ENCODE assay signal across 20 cellular contexts in genomic region chr13:102940143-102940542, GRCh38.
A peak's percentile ranks its signal among the peaks of the same experiment; 100 is the strongest.
DNase-seq lines count a peak whose midpoint lies in the region; ATAC-seq, FAIRE-seq and TF ChIP-seq lines count a peak whose summit lies in the region.
"Had no signal": no experiment of that assay in that cellular context is flagged by ENCODE, and none has a peak within 500 bp of the region (broad histone marks: within the 10 kb centered on the region; RNA-seq: fewer than 3 reads in every experiment).

No MANE protein-coding gene starts in this region.

- no peak overlapping the region for H2AFZ ChIP-seq in HCT116 (ENCODE audit: low read depth, low read length, poor library complexity, severe bottlenecking)
- no peak overlapping the region for H2AFZ ChIP-seq in PC-3 (ENCODE audit: low read length)
- H2AFZ ChIP-seq: PC-9 had no signal

- H2BK120ac ChIP-seq in mesendoderm (ENCODE audit: low read depth, low read length) = no peak overlapping the region

- H3K9me3 ChIP-seq in HCT116 (ENCODE audit: control insufficient read depth in 1 of 2, insufficient read depth in 1 of 2, low read depth in 1 of 2, low read length in 2 of 2) (no peaks in the 10 kb centered on the region), PC-3 (ENCODE audit: low read length) (no peaks in the 10 kb centered on the region), uterus (no peaks in the 10 kb centered on the region)
- H3K9me3 ChIP-seq: vagina had no signal

- TF ChIP-seq POLR2A in HCT116 (IDR thresholded peaks at IDR 0.05; ENCODE audit: borderline replicate concordance, extremely low read depth, insufficient read depth, insufficient read length) = no peak
- no peak for TF ChIP-seq POLR2A in GM12892 (IDR thresholded peaks at IDR 0.05; ENCODE audit: low read depth, low read length)
- no peak for TF ChIP-seq POLR2A in uterus (IDR thresholded peaks at IDR 0.05)

- no peak overlapping the region for H3K18ac ChIP-seq in mesendoderm (ENCODE audit: low read length)

- no peak overlapping the region for H3K4me2 ChIP-seq in HCT116 (ENCODE audit: low read length)
- no peak overlapping the region for H3K4me2 ChIP-seq in PC-3 (ENCODE audit: low read length)
- H3K4me2 ChIP-seq in mesendoderm (ENCODE audit: low read length) = no peak overlapping the region
- H3K4me2 ChIP-seq: PC-9 had no signal

- no peak overlapping the region for H4K5ac ChIP-seq in mesendoderm (ENCODE audit: low read length)

- no peak for FAIRE-seq in GM12892 (lab: Jason Lieb, UNC)
- FAIRE-seq: endothelial cell of umbilical vein, islet of Langerhans had no signal

- no peaks in the 10 kb centered on the region for H3K79me2 ChIP-seq in HCT116 (ENCODE audit: insufficient read depth, low read length)
- H3K79me2 ChIP-seq in PC-3 (ENCODE audit: low read length) = no peaks in the 10 kb centered on the region
- H3K79me2 ChIP-seq in mesendoderm (ENCODE audit: control insufficient read depth, insufficient read depth, low read length) = no peaks in the 10 kb centered on the region

- H2BK5ac ChIP-seq in mesendoderm (ENCODE audit: low read length) = no peak overlapping the region

- H3K36me3 ChIP-seq in HCT116 (ENCODE audit: control insufficient read depth in 1 of 2, insufficient read depth in 2 of 2, low read length in 2 of 2) (no peaks in the 10 kb centered on the region), PC-3 (ENCODE audit: low read depth, low read length) (no peaks in the 10 kb centered on the region), mesendoderm (ENCODE audit: control insufficient read depth, insufficient read depth, low read length) (no peaks in the 10 kb centered on the region), H7 (replicated peaks; ENCODE audit: control insufficient read depth, insufficient read depth, low read length) (no peaks in the 10 kb centered on the region), uterus (no peaks in the 10 kb centered on the region)
- H3K36me3 ChIP-seq: vagina had no signal

- H4K8ac ChIP-seq in mesendoderm (ENCODE audit: low read depth, low read length) = no peak overlapping the region

- POLR2A ChIA-PET in HCT116 (lab: Charles Lee) (no interaction called here), PC-3 (lab: Charles Lee; ENCODE audit: unreplicated experiment) (no interaction called here)

- TF ChIP-seq CTCF in HCT116 (IDR thresholded peaks at IDR 0.05 in 2 of 3, conservative IDR thresholded peaks at IDR 0.05 in 1 of 3; ENCODE audit: borderline replicate concordance in 1 of 3, insufficient read depth in 1 of 3, low read depth in 2 of 3, low read length in 2 of 3) (peak in 2 of 3 experiments; percentile 11 to 47; a peak in 2 of 6 replicates), PC-3 (conservative IDR thresholded peaks at IDR 0.05; ENCODE audit: low read depth, low read length) (peak; percentile 25; the same call in 1 of the 2 replicates), uterus (IDR thresholded peaks at IDR 0.05) (no peak)

- no peak overlapping the region for H2BK15ac ChIP-seq in mesendoderm (replicated peaks; ENCODE audit: low read depth)

- H3K9ac ChIP-seq in HCT116 (ENCODE audit: low read length) (no peak overlapping the region), PC-3 (ENCODE audit: low read length) (no peak overlapping the region), mesendoderm (ENCODE audit: low read length) (no peak overlapping the region)

- no peaks in the 10 kb centered on the region for H3K4me1 ChIP-seq in HCT116 (ENCODE audit: control insufficient read depth in 1 of 2, insufficient read depth in 2 of 2, low read length in 2 of 2)
- H3K4me1 ChIP-seq in PC-3 (ENCODE audit: insufficient read depth, low read length) = no peaks in the 10 kb centered on the region
- H3K4me1 ChIP-seq in mesendoderm (ENCODE audit: control insufficient read depth, low read depth, low read length) = no peaks in the 10 kb centered on the region
- no peaks in the 10 kb centered on the region for H3K4me1 ChIP-seq in uterus
- H3K4me1 ChIP-seq: vagina had no signal

- H3K4me3 ChIP-seq in HCT116 (replicated peaks in 1 of 2; ENCODE audit: low read depth in 1 of 2, low read length in 2 of 2) (no peak overlapping the region), PC-3 (ENCODE audit: low read length) (no peak overlapping the region), mesendoderm (ENCODE audit: low read length) (no peak overlapping the region), H7 (ENCODE audit: insufficient read depth, low read depth, low read length) (no peak overlapping the region), uterus (no peak overlapping the region)
- H3K4me3 ChIP-seq: lung, PC-9, vagina had no signal

- H4K20me1 ChIP-seq in HCT116 (ENCODE audit: insufficient read depth) (no peaks in the 10 kb centered on the region), PC-3 (ENCODE audit: low read length) (no peaks in the 10 kb centered on the region)

- H3K23ac ChIP-seq in mesendoderm (ENCODE audit: low read length) = no peak overlapping the region

- no CpG with 5 or more reads among the region's 5 CpGs for WGBS in mesendoderm (ENCODE audit: extremely low coverage, insufficient coverage, low lambda C conversion rate)

- H3K79me1 ChIP-seq in mesendoderm (ENCODE audit: low read length) = no peaks in the 10 kb centered on the region

- intact Hi-C loops in HCT116 (cut with micrococcal nuclease) (no loop called here), PC-3 (cut with micrococcal nuclease) (no loop called here), uterus (cut with DNase I; ENCODE audit: low total_unique reads) (no loop called here)

- H2AK5ac ChIP-seq in mesendoderm (ENCODE audit: low read length) = no peak overlapping the region

- no peaks in the 10 kb centered on the region for H3F3A ChIP-seq in PC-3 (ENCODE audit: low read length, unreplicated experiment)

- H3K4ac ChIP-seq in mesendoderm (ENCODE audit: low read depth, low read length) = no peak overlapping the region

- peak; percentile 49 for ATAC-seq in HCT116
- ATAC-seq in PC-3 = no peak
- ATAC-seq: right cardiac atrium, T-cell had no signal

- H3K56ac ChIP-seq in mesendoderm (ENCODE audit: low read length) = no peak overlapping the region

- CTCF ChIA-PET in HCT116 (lab: Charles Lee) = no interaction called here
- CTCF ChIA-PET in PC-3 (lab: Charles Lee) = no interaction called here

- H3K27me3 ChIP-seq in HCT116 (ENCODE audit: insufficient read depth, low read length) = no peaks in the 10 kb centered on the region
- H3K27me3 ChIP-seq in PC-3 (ENCODE audit: low read length) = peaks cover 15% of the 10 kb centered on the region
- H3K27me3 ChIP-seq in mesendoderm (ENCODE audit: insufficient read depth, low read length, poor library complexity) = no peaks in the 10 kb centered on the region
- H3K27me3 ChIP-seq in H7 (ENCODE audit: control insufficient read depth, insufficient read depth, low read length) = no peaks in the 10 kb centered on the region
- H3K27me3 ChIP-seq in uterus = no peaks in the 10 kb centered on the region
- H3K27me3 ChIP-seq: vagina had no signal

- H3K27ac ChIP-seq in HCT116 (ENCODE audit: low read depth, low read length) = no peak overlapping the region
- H3K27ac ChIP-seq in PC-3 (ENCODE audit: low read length) = no peak overlapping the region
- no peak overlapping the region for H3K27ac ChIP-seq in mesendoderm (ENCODE audit: low read depth, low read length)
- H3K27ac ChIP-seq in uterus = no peak overlapping the region
- H3K27ac ChIP-seq: PC-9, vagina had no signal

- H3K9me2 ChIP-seq in HCT116 (ENCODE audit: insufficient read depth) = no peaks in the 10 kb centered on the region
- no peaks in the 10 kb centered on the region for H3K9me2 ChIP-seq in PC-3 (replicated peaks; ENCODE audit: low read length)

- BruUV-seq in HCT116 (replicated peaks; lab: Mats Ljungman, UMichigan) = no TSS peak
- no TSS peak for BruUV-seq in PC-3 (replicated peaks; lab: Mats Ljungman, UMichigan)

- RAD21 ChIA-PET in HCT116 (lab: Charles Lee; ENCODE audit: low non-redundant PET in 1 of 2, low total read pairs in 2 of 2, uncharacterized antibody in 2 of 2, unreplicated experiment in 2 of 2) = no interaction called here

- TF ChIP-seq RAD21 in HCT116 (IDR thresholded peaks at IDR 0.05; ENCODE audit: low read depth) = no peak

- peak; percentile 30 for DNase-seq in NCI-H82 (lab: John Stamatoyannopoulos, UW)
- no peak for DNase-seq in NCI-H82 treated with DMSO at 0.1 percent for 48 hours (lab: John Stamatoyannopoulos, UW; ENCODE audit: unreplicated experiment)
- no peak for DNase-seq in HCT116 (ENCODE audit: low read depth, low spot score)
- no peak for DNase-seq in PC-3
- peak; percentile 50 for DNase-seq in mesendoderm
- DNase-seq in GM12892 (ENCODE audit: insufficient read length) = no peak
- DNase-seq in H7 = no peak
- no peak for DNase-seq in uterus
- DNase-seq: activated CD4-positive, alpha-beta T cell treated with anti-CD3 and anti-CD28 coated beads, Interleukin-2, amount 50 U/mL, for 4 hours; naive B cell; NCI-H1417 treated with DMSO at 0.1 percent for 48 hours; NCI-H524; PC-9; right cardiac atrium; SHP77 treated with DMSO at 0.1 percent for 48 hours; T-cell had no signal

TF ChIP-seq in HCT116, 20 proteins besides CTCF, POLR2A, EP300 and RAD21:
- TF ChIP-seq YY1 (IDR thresholded peaks at IDR 0.05; ENCODE audit: extremely low read depth, insufficient replicate concordance, low read depth, low read length) (no peak), SP1 (IDR thresholded peaks at IDR 0.05; ENCODE audit: low read depth) (no peak), REST (IDR thresholded peaks at IDR 0.05; ENCODE audit: low read depth) (no peak)
TF ChIP-seq in HCT116: peak in this region for 0.

Comparison
In these comparisons a context has a peak if more than half of its experiments do, and no peak if none do; other contexts are left out.
1. DNase-seq: peak in NCI-H82 (single experiment) and mesendoderm (single experiment); none in NCI-H82 treated with DMSO at 0.1 percent for 48 hours (single experiment), HCT116 (single experiment), PC-3 (single experiment), GM12892 (single experiment), H7 (single experiment) and uterus (0 of 2).
2. CTCF ChIP-seq: peak in HCT116 (2 of 3) and PC-3 (single experiment); none in uterus (0 of 4).